17 cellular contexts compared by ENCODE assay signal in genomic region chr6:18226451-18226850, GRCh38. TPM values are rescaled to one million over a fixed set of nuclear protein-coding genes. Genes with fewer than 3 reads are reported as not detected.
DNase-seq lines count a peak whose midpoint lies in the region; ATAC-seq and TF ChIP-seq lines count a peak whose summit lies in the region.
"Had no signal": no experiment of that assay in that cellular context is flagged by ENCODE, and none has a peak within 500 bp of the region (broad histone marks: within the 10 kb centered on the region; RNA-seq: fewer than 3 reads in every experiment).

No MANE protein-coding gene starts in this region.

- no peaks in the 10 kb centered on the region for H3K27me3 ChIP-seq in ascending aorta
- H3K27me3 ChIP-seq: BE2C, esophagus squamous epithelium, Peyer's patch, right atrium auricular region had no signal

- intact Hi-C loops in ascending aorta (cut with DNase I), result no loop called here

- peak; percentile 41 for DNase-seq in AG08395 (ENCODE audit: low spot score)
- DNase-seq in GM04504 (ENCODE audit: low read depth), result peak; percentile 84
- DNase-seq in amniotic stem cell (lab: John Stamatoyannopoulos, UW), result peak; percentile 63
- DNase-seq in iris pigment epithelial cell (ENCODE audit: low read depth), result peak; percentile 78
- DNase-seq in ascending aorta (ENCODE audit: low spot score in 2 of 2), result no peak
- no peak for DNase-seq in HuH-7.5 (ENCODE audit: low spot score)
- DNase-seq: activated CD4-positive, alpha-beta T cell treated with anti-CD3 and anti-CD28 coated beads, Interleukin-2, amount 50 U/mL, for 4 hours; activated effector memory CD4-positive, alpha-beta T cell treated with Interleukin-2 at 50 U/mL for 16 hours; BE2C; esophagus squamous epithelium; NCI-H1092 treated with DMSO at 0.1 percent for 48 hours; NCI-H446 treated with DMSO at 0.1 percent for 48 hours; Peyer's patch; stimulated activated naive CD8-positive, alpha-beta T cell treated with anti-CD3 and anti-CD28 coated beads, Interleukin-15, Interleukin-2, amounts not matched to agents 100 U/mL and 50 U/mL, for 24 hours had no signal

- TF ChIP-seq CTCF in ascending aorta (IDR thresholded peaks at IDR 0.05), result no peak

- H3K36me3 ChIP-seq in ascending aorta, result peaks cover 27 to 66% of the 10 kb centered on the region in 2 donors

- H3K4me1 ChIP-seq in ascending aorta, result no peaks in the 10 kb centered on the region
- H3K4me1 ChIP-seq: BE2C, esophagus squamous epithelium, Peyer's patch, right atrium auricular region had no signal

- no peak overlapping the region for H3K4me3 ChIP-seq in ascending aorta
- H3K4me3 ChIP-seq: esophagus squamous epithelium, Peyer's patch, right atrium auricular region had no signal

- ATAC-seq in HG02970 (IDR thresholded peaks at IDR 0.05; ENCODE audit: low FRiP score, unreplicated experiment), result no peak
- ATAC-seq in GM19023 (IDR thresholded peaks at IDR 0.05; ENCODE audit: unreplicated experiment), result no peak
- ATAC-seq: stimulated activated naive CD8-positive, alpha-beta T cell treated with anti-CD3 and anti-CD28 coated beads, Interleukin-15, Interleukin-2, amounts not matched to agents 100 U/mL and 50 U/mL, for 24 hours had no signal

- H3K9me3 ChIP-seq in ascending aorta, result peaks cover under 1 to 10% of the 10 kb centered on the region in 2 donors
- H3K9me3 ChIP-seq: Peyer's patch had no signal

- H3K27ac ChIP-seq in ascending aorta, result no peak overlapping the region
- H3K27ac ChIP-seq: esophagus squamous epithelium, Peyer's patch, right atrium auricular region had no signal

RNA-seq across cellular contexts. Expression of gene DEK, which starts 37.9 kb away (rescaled TPM):
- total RNA-seq in ascending aorta, result 51.2 TPM

Comparison
In these comparisons a context has a peak if more than half of its experiments do, and no peak if none do; other contexts are left out.
1. DNase-seq: peak in AG08395 (single experiment), GM04504 (single experiment), amniotic stem cell (single experiment) and iris pigment epithelial cell (single experiment); none in ascending aorta (0 of 2) and HuH-7.5 (single experiment).